ENCODE assay signal across 8 cellular contexts in the genomic region with DNA sequence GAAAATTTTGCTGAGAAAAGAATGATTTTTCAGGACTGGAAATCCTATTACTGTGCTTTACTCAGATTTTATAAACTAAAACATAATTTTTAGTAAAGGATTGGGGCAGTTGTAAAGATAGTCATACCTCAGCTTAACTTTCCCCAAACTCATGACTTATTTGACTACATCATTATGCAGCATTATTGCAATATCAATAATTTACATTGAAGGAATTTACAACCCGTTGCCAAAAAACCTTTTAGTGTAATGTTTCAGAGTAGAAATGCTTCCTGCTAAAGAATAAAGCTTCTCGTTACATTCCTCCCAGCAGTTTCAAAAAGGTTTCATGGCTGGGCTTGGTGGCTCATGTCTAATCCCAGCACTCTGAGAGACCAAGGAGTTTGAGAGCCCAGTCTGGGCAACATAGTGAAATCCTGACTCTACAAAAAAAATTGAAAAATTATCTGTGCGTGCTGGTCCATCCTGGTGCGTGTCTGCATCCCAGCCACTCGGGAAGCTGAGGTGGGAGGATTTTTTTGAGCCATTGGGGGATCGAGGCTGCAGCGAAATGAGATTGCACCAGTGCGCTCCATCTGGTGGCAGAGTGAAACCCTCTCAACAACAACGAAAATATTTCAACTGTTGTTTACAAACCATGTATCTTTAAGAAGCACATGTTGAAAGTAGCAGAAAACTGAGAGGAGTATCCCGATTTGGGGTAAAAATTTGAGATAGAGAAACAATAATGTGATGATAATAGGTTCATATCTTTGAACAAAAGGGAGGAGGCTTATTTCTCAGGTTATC. TPM values are rescaled to one million over a fixed set of nuclear protein-coding genes. Genes with fewer than 3 reads are reported as not detected.
A peak's percentile ranks its signal among the peaks of the same experiment; 100 is the strongest.
DNase-seq lines count a peak whose midpoint lies in the region; ATAC-seq and TF ChIP-seq lines count a peak whose summit lies in the region.

No MANE protein-coding gene starts in this region.

- H3F3A ChIP-seq in OCI-LY1 (ENCODE audit: insufficient read depth, low read length), result no peaks in the 10 kb centered on the region

- peak overlapping the region; percentile 79 for H3K27ac Mint-ChIP-seq in stimulated activated naive CD8-positive, alpha-beta T cell treated with anti-CD3 and anti-CD28 coated beads, Interleukin-15, Interleukin-2, amounts not matched to agents 100 ng/mL and 50 ng/mL, for 24 hours

- peak overlapping the region; percentile 94 for H3K4me2 ChIP-seq in OCI-LY1 (ENCODE audit: low read length)

- no peaks in the 10 kb centered on the region for H3K27me3 ChIP-seq in OCI-LY1 (ENCODE audit: insufficient read depth, low read length)
- no peaks in the 10 kb centered on the region for H3K27me3 ChIP-seq in kidney epithelial cell (ENCODE audit: control insufficient read depth, insufficient read depth, low read length)

- H3K36me3 ChIP-seq in OCI-LY1 (ENCODE audit: insufficient read depth, low read length), result peaks cover 8% of the 10 kb centered on the region; the same call in 1 of the 2 replicates
- H3K36me3 ChIP-seq in kidney epithelial cell (ENCODE audit: control insufficient read depth, insufficient read depth, low read length), result no peaks in the 10 kb centered on the region

- H3K79me2 ChIP-seq in OCI-LY1 (ENCODE audit: insufficient read depth, low read length), result peaks cover 93% of the 10 kb centered on the region

- H2AFZ ChIP-seq in OCI-LY1 (ENCODE audit: low read length), result no peak overlapping the region

- no peaks in the 10 kb centered on the region for H3K9me2 ChIP-seq in OCI-LY1 (ENCODE audit: low read depth, low read length)

- in situ Hi-C loops in astrocyte of the spinal cord (cut with HindIII; ENCODE audit: low sequenced_read_pairs), result no loop called here

- peak; percentile 38 for DNase-seq in activated naive CD4-positive, alpha-beta T cell treated with Interleukin-2 at 50 U/mL for 16 hours
- DNase-seq in activated naive CD4-positive, alpha-beta T cell treated with anti-CD3 and anti-CD28 coated beads, Interleukin-2, amount 50 U/mL, for 16 hours, result no peak
- DNase-seq in astrocyte of the spinal cord (ENCODE audit: low read depth, low spot score), result peak; percentile 21
- DNase-seq in kidney epithelial cell (ENCODE audit: low read depth), result no peak

- peak overlapping the region; percentile 2 for H3K27ac ChIP-seq in OCI-LY1 (ENCODE audit: low read depth, low read length, poor library complexity, severe bottlenecking)

- H3K9ac ChIP-seq in OCI-LY1 (ENCODE audit: low read length), result peak overlapping the region; percentile 80

- peak; percentile 79 for TF ChIP-seq CTCF in OCI-LY1 (IDR thresholded peaks at IDR 0.05; ENCODE audit: low read length)
- TF ChIP-seq CTCF in astrocyte of the spinal cord (IDR thresholded peaks at IDR 0.05; ENCODE audit: low read depth, low read length), result peak; percentile 60
- TF ChIP-seq CTCF in kidney epithelial cell (IDR thresholded peaks at IDR 0.05; ENCODE audit: insufficient read depth, low read length, poor library complexity, severe bottlenecking), result peak; percentile 69

- peaks cover 72% of the 10 kb centered on the region for H3K4me1 ChIP-seq in OCI-LY1 (ENCODE audit: insufficient read depth, low read length, severe bottlenecking)

- no peaks in the 10 kb centered on the region for H3K27me3 Mint-ChIP-seq in stimulated activated naive CD8-positive, alpha-beta T cell treated with anti-CD3 and anti-CD28 coated beads, Interleukin-15, Interleukin-2, amounts not matched to agents 100 ng/mL and 50 ng/mL, for 24 hours

- ATAC-seq in HG02840 (IDR thresholded peaks at IDR 0.05; ENCODE audit: low FRiP score, unreplicated experiment) (no peak), GM21576 (IDR thresholded peaks at IDR 0.05; ENCODE audit: unreplicated experiment) (no peak)

- no peaks in the 10 kb centered on the region for H3K9me3 Mint-ChIP-seq in stimulated activated naive CD8-positive, alpha-beta T cell treated with anti-CD3 and anti-CD28 coated beads, Interleukin-15, Interleukin-2, amounts not matched to agents 100 ng/mL and 50 ng/mL, for 24 hours

- H3K4me1 Mint-ChIP-seq in stimulated activated naive CD8-positive, alpha-beta T cell treated with anti-CD3 and anti-CD28 coated beads, Interleukin-15, Interleukin-2, amounts not matched to agents 100 ng/mL and 50 ng/mL, for 24 hours (ENCODE audit: low read depth), result peaks cover 69% of the 10 kb centered on the region

- H3K36me3 Mint-ChIP-seq in stimulated activated naive CD8-positive, alpha-beta T cell treated with anti-CD3 and anti-CD28 coated beads, Interleukin-15, Interleukin-2, amounts not matched to agents 100 ng/mL and 50 ng/mL, for 24 hours (ENCODE audit: low read depth), result peaks cover 48% of the 10 kb centered on the region

- H3K4me3 Mint-ChIP-seq in stimulated activated naive CD8-positive, alpha-beta T cell treated with anti-CD3 and anti-CD28 coated beads, Interleukin-15, Interleukin-2, amounts not matched to agents 100 ng/mL and 50 ng/mL, for 24 hours, result peak overlapping the region; percentile 97

- H4K20me1 ChIP-seq in OCI-LY1 (ENCODE audit: insufficient read depth, low read length), result no peaks in the 10 kb centered on the region

- H3K4me3 ChIP-seq in OCI-LY1 (ENCODE audit: low read depth, low read length, poor library complexity, severe bottlenecking) (peak overlapping the region; percentile 95), astrocyte of the spinal cord (ENCODE audit: low read depth, low read length) (peak overlapping the region; percentile 6), kidney epithelial cell (ENCODE audit: low read depth, low read length) (no peak overlapping the region)

- no peaks in the 10 kb centered on the region for H3K9me3 ChIP-seq in OCI-LY1 (ENCODE audit: low read length)

RNA-seq across cellular contexts. Expression of gene AMD1, which starts 4.4 kb away (rescaled TPM):
- 90.1 and 93.6 TPM in 2 replicates for total RNA-seq in kidney epithelial cell

Comparison
In these comparisons a context has a peak if more than half of its experiments do, and no peak if none do; other contexts are left out.
1. DNase-seq: peak in activated naive CD4-positive, alpha-beta T cell treated with Interleukin-2 at 50 U/mL for 16 hours (single experiment) and astrocyte of the spinal cord (single experiment); none in activated naive CD4-positive, alpha-beta T cell treated with anti-CD3 and anti-CD28 coated beads, Interleukin-2, amount 50 U/mL, for 16 hours (single experiment) and kidney epithelial cell (single experiment).
2. Peak in every context shown above with its lines, with median percentiles within 50 percentile points of each other: CTCF ChIP-seq.